1 cellular context compared by ENCODE assay signal in the genomic region with DNA sequence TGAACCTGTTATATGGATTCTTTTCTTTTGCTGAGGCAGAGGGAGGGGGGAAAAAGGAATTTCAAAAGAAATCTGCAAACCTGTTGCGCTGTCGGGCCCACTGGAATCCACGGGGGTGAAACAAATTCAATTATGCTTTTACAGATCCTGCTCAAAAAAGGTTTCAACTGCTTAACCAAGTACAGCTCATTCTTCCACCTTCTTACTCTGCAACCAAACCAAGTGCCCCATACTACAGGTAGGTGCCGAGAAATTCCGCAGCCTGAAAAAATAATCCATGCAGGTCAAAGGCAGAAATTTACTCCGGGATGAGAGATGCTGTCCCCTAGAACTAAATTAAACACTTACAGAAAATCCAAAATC.
TF ChIP-seq lines count a peak whose summit lies in the region.

No MANE protein-coding gene starts in this region.

TF ChIP-seq in HepG2, 621 proteins besides CTCF, POLR2A, EP300 and RAD21 (continued from another document):
- TF ChIP-seq UBTF (CRISPR knock-in tag; IDR thresholded peaks at IDR 0.05) (peak; percentile 8; the same call in 1 of the 2 replicates), POLR2G (IDR thresholded peaks at IDR 0.05; ENCODE audit: low read depth, low read length) (peak; percentile 79; the same call in 1 of the 2 replicates), HDAC6 (IDR thresholded peaks at IDR 0.05; ENCODE audit: low read depth, low read length) (peak; percentile 91; the same call in 1 of the 2 replicates), RBFOX2 (IDR thresholded peaks at IDR 0.05; ENCODE audit: low read depth, low read length) (peak; percentile 90), ZNF275 (CRISPR knock-in tag; IDR thresholded peaks at IDR 0.05; ENCODE audit: borderline replicate concordance) (no peak), ZNF569 (CRISPR knock-in tag; IDR thresholded peaks at IDR 0.05; ENCODE audit: borderline replicate concordance) (peak; percentile 58; the same call in 1 of the 2 replicates), JDP2 (CRISPR knock-in tag; IDR thresholded peaks at IDR 0.05; ENCODE audit: borderline replicate concordance) (no peak), TEF (CRISPR knock-in tag; IDR thresholded peaks at IDR 0.05) (no peak), ZFAT (CRISPR knock-in tag; conservative IDR thresholded peaks at IDR 0.05) (no peak), ZNF615 (CRISPR knock-in tag; IDR thresholded peaks at IDR 0.05; ENCODE audit: borderline replicate concordance) (0 out of 2 replicates have a peak, but pooled peaks have one; percentile 20), SNAPC2 (CRISPR knock-in tag; IDR thresholded peaks at IDR 0.05) (0 out of 2 replicates have a peak, but pooled peaks have one; percentile 39), PTBP1 (IDR thresholded peaks at IDR 0.05; ENCODE audit: low read depth, low read length, poor library complexity, severe bottlenecking) (no peak), AHDC1 (CRISPR knock-in tag; IDR thresholded peaks at IDR 0.05; ENCODE audit: borderline replicate concordance) (0 out of 2 replicates have a peak, but pooled peaks have one; percentile 10), ETV5 (CRISPR knock-in tag; IDR thresholded peaks at IDR 0.05; ENCODE audit: borderline replicate concordance) (no peak), RFXAP (CRISPR knock-in tag; IDR thresholded peaks at IDR 0.05; ENCODE audit: borderline replicate concordance) (no peak)
- TF ChIP-seq, protein P1, sequence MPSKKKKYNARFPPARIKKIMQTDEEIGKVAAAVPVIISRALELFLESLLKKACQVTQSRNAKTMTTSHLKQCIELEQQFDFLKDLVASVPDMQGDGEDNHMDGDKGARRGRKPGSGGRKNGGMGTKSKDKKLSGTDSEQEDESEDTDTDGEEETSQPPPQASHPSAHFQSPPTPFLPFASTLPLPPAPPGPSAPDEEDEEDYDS (CRISPR knock-in tag; IDR thresholded peaks at IDR 0.05): no peak
- TF ChIP-seq, protein P2, sequence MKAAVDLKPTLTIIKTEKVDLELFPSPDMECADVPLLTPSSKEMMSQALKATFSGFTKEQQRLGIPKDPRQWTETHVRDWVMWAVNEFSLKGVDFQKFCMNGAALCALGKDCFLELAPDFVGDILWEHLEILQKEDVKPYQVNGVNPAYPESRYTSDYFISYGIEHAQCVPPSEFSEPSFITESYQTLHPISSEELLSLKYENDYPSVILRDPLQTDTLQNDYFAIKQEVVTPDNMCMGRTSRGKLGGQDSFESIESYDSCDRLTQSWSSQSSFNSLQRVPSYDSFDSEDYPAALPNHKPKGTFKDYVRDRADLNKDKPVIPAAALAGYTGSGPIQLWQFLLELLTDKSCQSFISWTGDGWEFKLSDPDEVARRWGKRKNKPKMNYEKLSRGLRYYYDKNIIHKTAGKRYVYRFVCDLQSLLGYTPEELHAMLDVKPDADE (CRISPR knock-in tag; IDR thresholded peaks at IDR 0.05): no peak
- TF ChIP-seq, protein P3, sequence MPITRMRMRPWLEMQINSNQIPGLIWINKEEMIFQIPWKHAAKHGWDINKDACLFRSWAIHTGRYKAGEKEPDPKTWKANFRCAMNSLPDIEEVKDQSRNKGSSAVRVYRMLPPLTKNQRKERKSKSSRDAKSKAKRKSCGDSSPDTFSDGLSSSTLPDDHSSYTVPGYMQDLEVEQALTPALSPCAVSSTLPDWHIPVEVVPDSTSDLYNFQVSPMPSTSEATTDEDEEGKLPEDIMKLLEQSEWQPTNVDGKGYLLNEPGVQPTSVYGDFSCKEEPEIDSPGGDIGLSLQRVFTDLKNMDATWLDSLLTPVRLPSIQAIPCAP (CRISPR knock-in tag; IDR thresholded peaks at IDR 0.05; ENCODE audit: low read depth): no peak
